25 cellular contexts compared by ENCODE assay signal in genomic region chr7:1703475-1704325, GRCh38. TPM values are rescaled to one million over a fixed set of nuclear protein-coding genes. Genes with fewer than 3 reads are reported as not detected.
DNase-seq lines count a peak whose midpoint lies in the region; ATAC-seq, FAIRE-seq and TF ChIP-seq lines count a peak whose summit lies in the region.
"Had no signal": no experiment of that assay in that cellular context is flagged by ENCODE, and none has a peak within 500 bp of the region (broad histone marks: within the 10 kb centered on the region; RNA-seq: fewer than 3 reads in every experiment).

No MANE protein-coding gene starts in this region.

- peak; percentile 32 for DNase-seq in SK-N-SH
- peak; percentile 52 for DNase-seq in H9
- peak in 1 of 2 experiments; percentile 44 for DNase-seq in H1 (ENCODE audit: low read depth in 1 of 2, low spot score in 2 of 2)
- DNase-seq in spleen: peak; percentile 39
- DNase-seq in LoVo (ENCODE audit: low spot score): no peak
- no peak for DNase-seq in glutamatergic neuron
- DNase-seq in activated CD4-positive, alpha-beta T cell treated with anti-CD3 and anti-CD28 coated beads for 48 hours: no peak
- DNase-seq: activated CD4-positive, alpha-beta T cell treated with anti-CD3 and anti-CD28 coated beads, Interleukin-2, amount 10 ng/mL, durations not matched to agents 7 days and 5 days; activated naive CD4-positive, alpha-beta T cell treated with anti-CD3 and anti-CD28 coated beads for 36 hours; AML-193; cerebellar nuclear complex; effector CD8-positive, alpha-beta T cell; midbrain; NCI-H2107; NCI-H510A; nephron progenitor cell; Right ventricle myocardium superior; stimulated activated CD4-positive, alpha-beta T cell treated with anti-CD3 and anti-CD28 coated beads, Interleukin-2, amount 100 ng/mL, for 24 hours; stimulated activated naive CD4-positive, alpha-beta T cell; thyroid gland had no signal

- H3K27ac Mint-ChIP-seq in H9: no peak overlapping the region
- no peak overlapping the region for H3K27ac Mint-ChIP-seq in glutamatergic neuron (ENCODE audit: unreplicated experiment)
- H3K27ac Mint-ChIP-seq: activated CD4-positive, alpha-beta T cell treated with anti-CD3 and anti-CD28 coated beads, Interleukin-2, amount 10 ng/mL, durations not matched to agents 7 days and 5 days; activated naive CD4-positive, alpha-beta T cell treated with anti-CD3 and anti-CD28 coated beads for 36 hours; nephron progenitor cell; progenitor cell of endocrine pancreas had no signal

- H3K9me3 Mint-ChIP-seq in H9: peaks cover 18 to 21% of the 10 kb centered on the region in 2 experiments
- H3K9me3 Mint-ChIP-seq in glutamatergic neuron (ENCODE audit: unreplicated experiment): peaks cover 9% of the 10 kb centered on the region

- H2BK12ac ChIP-seq in H9 (ENCODE audit: insufficient read length, low read depth, low read length) (no peak overlapping the region), H1 (ENCODE audit: low read depth, low read length) (0 out of 2 replicates have a peak overlapping the region, but pooled peaks have one; percentile 30)

- FAIRE-seq in H1 (lab: Jason Lieb, UNC): no peak

- H3K27ac ChIP-seq in SK-N-SH (ENCODE audit: low read depth in 2 of 2, low read length in 1 of 2): no peak overlapping the region
- no peak overlapping the region for H3K27ac ChIP-seq in H9 (ENCODE audit: insufficient read length, low read depth, low read length)
- H3K27ac ChIP-seq in H1 (ENCODE audit: low read depth, low read length): no peak overlapping the region
- H3K27ac ChIP-seq in spleen: no peak overlapping the region
- H3K27ac ChIP-seq: 22Rv1, esophagus muscularis mucosa, thyroid gland had no signal

- no peaks in the 10 kb centered on the region; the same call in 1 of the 2 replicates for H3K9me3 ChIP-seq in SK-N-SH
- no peaks in the 10 kb centered on the region for H3K9me3 ChIP-seq in H9 (ENCODE audit: control insufficient read depth, low read depth, low read length)
- peaks cover 5 to 8% of the 10 kb centered on the region in 2 experiments for H3K9me3 ChIP-seq in H1 (ENCODE audit: insufficient read depth in 2 of 2, low read depth in 1 of 2, low read length in 1 of 2)
- H3K9me3 ChIP-seq in spleen: peaks cover 0 to 24% (median 18%) of the 10 kb centered on the region in 8 donors
- H3K9me3 ChIP-seq: thyroid gland had no signal

- H3K79me2 ChIP-seq in SK-N-SH (ENCODE audit: insufficient read depth) (no peaks in the 10 kb centered on the region), H9 (ENCODE audit: insufficient read depth, low read length) (no peaks in the 10 kb centered on the region), H1 (ENCODE audit: control insufficient read depth in 1 of 2, insufficient read depth in 2 of 2, low read length in 2 of 2) (no peaks in the 10 kb centered on the region)

- no peaks in the 10 kb centered on the region for H3F3A ChIP-seq in SK-N-SH (replicated peaks; ENCODE audit: insufficient read depth)

- no peak overlapping the region for H3K9ac ChIP-seq in SK-N-SH
- no peak overlapping the region for H3K9ac ChIP-seq in H9 (ENCODE audit: extremely low read depth, insufficient read length, low read length)
- H3K9ac ChIP-seq in H1 (replicated peaks in 1 of 4; ENCODE audit: extremely low read depth in 1 of 4, low read depth in 3 of 4, low read length in 3 of 4): no peak overlapping the region; a peak in 1 of 7 replicates

- H3K4me1 ChIP-seq in SK-N-SH (ENCODE audit: control insufficient read depth in 1 of 2, insufficient read depth in 2 of 2, low read depth in 1 of 2, low read length in 1 of 2): peaks cover 0 to 16% of the 10 kb centered on the region in 2 experiments; a peak in 1 of 4 replicates
- no peaks in the 10 kb centered on the region for H3K4me1 ChIP-seq in H9 (ENCODE audit: insufficient read depth, low read length)
- peaks cover 5 to 26% (median 16%) of the 10 kb centered on the region in 4 experiments for H3K4me1 ChIP-seq in H1 (replicated peaks in 1 of 4; ENCODE audit: control insufficient read depth in 3 of 4, insufficient read depth in 4 of 4, low read length in 3 of 4)
- no peaks in the 10 kb centered on the region for H3K4me1 ChIP-seq in spleen
- H3K4me1 ChIP-seq: esophagus muscularis mucosa, thyroid gland had no signal

- POLR2A ChIA-PET in SK-N-SH (lab: Yijun Ruan, JAX): no interaction called here
- POLR2A ChIA-PET in H1 (lab: Charles Lee; ENCODE audit: partially characterized antibody): no interaction called here

- H3K79me1 ChIP-seq in H9 (ENCODE audit: insufficient read depth, low read depth, low read length, poor library complexity, severe bottlenecking) (no peaks in the 10 kb centered on the region), H1 (ENCODE audit: low read depth, low read length) (no peaks in the 10 kb centered on the region)

- CTCF ChIA-PET in SK-N-SH (lab: Yijun Ruan, JAX): interaction anchor here (0.6 to 2.0 kb wide), 3 partner anchors 11 to 109 kb away, joined by 3 to 11 read pairs (median 3); no protein-coding TSS in a partner anchor
- CTCF ChIA-PET in H1 (lab: Charles Lee; ENCODE audit: partially characterized antibody): interaction anchor here (1.0 to 1.7 kb wide), 3 partner anchors 9 to 54 kb away, joined by 4 to 6 read pairs (median 5); no protein-coding TSS in a partner anchor

- no peak overlapping the region for H2AFZ ChIP-seq in SK-N-SH (ENCODE audit: low read depth)
- no peak overlapping the region for H2AFZ ChIP-seq in H9 (ENCODE audit: low read length)
- H2AFZ ChIP-seq in H1 (ENCODE audit: low read length): no peak overlapping the region

- TF ChIP-seq RAD21 in SK-N-SH (IDR thresholded peaks at IDR 0.05; ENCODE audit: low read length) (no peak), H1 (IDR thresholded peaks at IDR 0.05 in 1 of 2, conservative IDR thresholded peaks at IDR 0.05 in 1 of 2; ENCODE audit: low read depth in 2 of 2, low read length in 2 of 2) (no peak)

- H2BK15ac ChIP-seq in H9 (ENCODE audit: low read depth, low read length) (no peak overlapping the region), H1 (ENCODE audit: low read length) (peak overlapping the region; percentile 99)

- 70% methylated on average over 20 of the region's 20 CpGs for WGBS in SK-N-SH (ENCODE audit: low lambda C conversion rate)
- WGBS in H9 (ENCODE audit: extremely low coverage, insufficient read length, low lambda C conversion rate): no CpG with 5 or more reads among the region's 20 CpGs
- WGBS in H1 (ENCODE audit: extremely low coverage in 1 of 2, insufficient coverage in 1 of 2, insufficient read length in 1 of 2, insufficient replicate concordance in 2 of 2, low coverage in 1 of 2, low lambda C conversion rate in 2 of 2, missing lambda C conversion rate in 1 of 2), 2 experiments: 60% methylated on average over 20 of the region's 20 CpGs; no CpG with 5 or more reads in 1 of the 2 experiments
- 71 to 74% (median 72%) methylated on average over 18 to 20 of the region's 20 CpGs for WGBS in spleen, 5 donors

- H3T11ph ChIP-seq in H9 (ENCODE audit: low read length): no peak overlapping the region

- no peaks in the 10 kb centered on the region for H3K23me2 ChIP-seq in H9 (ENCODE audit: insufficient read length, low read depth, low read length, poor library complexity, severe bottlenecking)
- H3K23me2 ChIP-seq in H1 (ENCODE audit: low read depth, low read length): no peaks in the 10 kb centered on the region; the same call in 1 of the 2 replicates

- H3K36me3 ChIP-seq in SK-N-SH (replicated peaks in 1 of 2; ENCODE audit: control insufficient read depth in 1 of 2, insufficient read depth in 2 of 2, low read length in 1 of 2) (no peaks in the 10 kb centered on the region), H1 (ENCODE audit: control insufficient read depth in 2 of 4, insufficient read depth in 4 of 4, low read length in 3 of 4) (no peaks in the 10 kb centered on the region; a peak in 1 of 8 replicates), spleen (no peaks in the 10 kb centered on the region)
- H3K36me3 ChIP-seq: thyroid gland had no signal

- TF ChIP-seq EP300 in SK-N-SH (IDR thresholded peaks at IDR 0.05; ENCODE audit: borderline replicate concordance in 1 of 2, low read depth in 1 of 2, low read length in 1 of 2) (no peak), H1 (IDR thresholded peaks at IDR 0.05; ENCODE audit: borderline replicate concordance in 1 of 2, low read depth in 2 of 2, low read length in 2 of 2) (no peak)

- H3K23ac ChIP-seq in H9 (ENCODE audit: insufficient read length, low read depth, low read length) (no peak overlapping the region), H1 (ENCODE audit: insufficient read length) (no peak overlapping the region)

- no peak overlapping the region for H3K4me2 ChIP-seq in SK-N-SH
- H3K4me2 ChIP-seq in H9 (ENCODE audit: insufficient read depth, insufficient read length, low read length): no peak overlapping the region
- H3K4me2 ChIP-seq in H1 (ENCODE audit: insufficient read depth in 1 of 2, low read depth in 2 of 2, low read length in 2 of 2): peak overlapping the region in 1 of 2 experiments; percentile 31; a peak in 1 of 4 replicates

- H2BK5ac ChIP-seq in H9 (ENCODE audit: insufficient read length, low read length) (no peak overlapping the region), H1 (ENCODE audit: low read depth, low read length) (0 out of 2 replicates have a peak overlapping the region, but pooled peaks have one; percentile 66)

- H3K27me3 Mint-ChIP-seq in H9 (ENCODE audit: low read depth) (peaks cover 52% of the 10 kb centered on the region), glutamatergic neuron (ENCODE audit: unreplicated experiment) (peaks cover 8% of the 10 kb centered on the region)

- H3K4me3 ChIP-seq in SK-N-SH (ENCODE audit: low read depth in 2 of 2, low read length in 1 of 2) (no peak overlapping the region), H1 (ENCODE audit: extremely low read depth in 1 of 4, insufficient read depth in 2 of 4, low read depth in 3 of 4, low read length in 4 of 4) (no peak overlapping the region), spleen (no peak overlapping the region)
- H3K4me3 ChIP-seq: esophagus muscularis mucosa, thyroid gland had no signal

- H2BK20ac ChIP-seq in H9 (ENCODE audit: low read depth, low read length, poor library complexity, severe bottlenecking) (no peak overlapping the region), H1 (ENCODE audit: low read length) (peak overlapping the region; percentile 97; the same call in 1 of the 2 replicates)

- H2BK120ac ChIP-seq in H9 (ENCODE audit: low read depth, low read length, poor library complexity, severe bottlenecking) (no peak overlapping the region), H1 (replicated peaks; ENCODE audit: low read depth, low read length) (no peak overlapping the region)

- no peak overlapping the region for H4K5ac ChIP-seq in H9 (ENCODE audit: insufficient read length, low read depth, low read length)
- H4K5ac ChIP-seq in H1 (ENCODE audit: insufficient read length, low read depth, low read length): no peak overlapping the region

- no peak for ATAC-seq in SK-N-SH treated with all-trans-retinoic acid at 6 μM for 48 hours
- ATAC-seq: left colon had no signal

- H3K27me3 ChIP-seq in SK-N-SH (ENCODE audit: insufficient read depth) (no peaks in the 10 kb centered on the region), H9 (ENCODE audit: insufficient read depth, low read length) (0 out of 2 replicates have a peak, but pooled peaks cover 3% of the 10 kb centered on the region), H1 (replicated peaks in 1 of 4; ENCODE audit: control insufficient read depth in 3 of 4, extremely low read depth in 1 of 4, insufficient read depth in 3 of 4, low read length in 3 of 4) (peaks cover 0 to 8% (median 7%) of the 10 kb centered on the region in 4 experiments; a peak in 4 of 7 replicates), spleen (replicated peaks in 1 of 7) (peaks cover 0 to 14% (median 0%) of the 10 kb centered on the region in 7 donors)
- H3K27me3 ChIP-seq: thyroid gland had no signal

- H4K8ac ChIP-seq in H9 (replicated peaks; ENCODE audit: insufficient read length, low read depth, low read length) (no peak overlapping the region), H1 (ENCODE audit: extremely low read depth, insufficient read depth, low read length) (no peak overlapping the region)

- H3K4me3 Mint-ChIP-seq in H9: no peak overlapping the region
- no peak overlapping the region for H3K4me3 Mint-ChIP-seq in glutamatergic neuron (ENCODE audit: unreplicated experiment)
- H3K4me3 Mint-ChIP-seq: activated CD4-positive, alpha-beta T cell treated with anti-CD3 and anti-CD28 coated beads, Interleukin-2, amount 10 ng/mL, durations not matched to agents 7 days and 5 days; activated naive CD4-positive, alpha-beta T cell treated with anti-CD3 and anti-CD28 coated beads for 36 hours; nephron progenitor cell had no signal

- H4K91ac ChIP-seq in H9 (ENCODE audit: insufficient read length, low read depth, low read length): no peak overlapping the region
- H4K91ac ChIP-seq in H1 (replicated peaks; ENCODE audit: insufficient read length, low read length): peak overlapping the region; percentile 11

- no peak for TF ChIP-seq POLR2A in H1 (IDR thresholded peaks at IDR 0.05; ENCODE audit: control extremely low read depth in 1 of 2, low read depth in 2 of 2, low read length in 2 of 2)
- TF ChIP-seq POLR2A in spleen (IDR thresholded peaks at IDR 0.05): no peak

- intact Hi-C loops in spleen (cut with DNase I; ENCODE audit: low total_unique reads): no loop called here

- no peak overlapping the region for H3K4ac ChIP-seq in H9 (ENCODE audit: low read depth, low read length)
- no peak overlapping the region for H3K4ac ChIP-seq in H1 (replicated peaks; ENCODE audit: insufficient read length, low read depth, low read length)

- H3K9me2 ChIP-seq in SK-N-SH: no peaks in the 10 kb centered on the region

- no peak overlapping the region; the same call in 1 of the 2 replicates for H3K14ac ChIP-seq in H9 (ENCODE audit: insufficient read depth, low read length)
- no peak overlapping the region for H3K14ac ChIP-seq in H1 (ENCODE audit: insufficient read length)

- H3K4me1 Mint-ChIP-seq in H9: peaks cover 26 to 36% of the 10 kb centered on the region in 2 experiments
- H3K4me1 Mint-ChIP-seq in glutamatergic neuron (ENCODE audit: low read depth, unreplicated experiment): peaks cover 4% of the 10 kb centered on the region
- H3K4me1 Mint-ChIP-seq: activated CD4-positive, alpha-beta T cell treated with anti-CD3 and anti-CD28 coated beads, Interleukin-2, amount 10 ng/mL, durations not matched to agents 7 days and 5 days had no signal

- no peak overlapping the region for H3K18ac ChIP-seq in H9 (ENCODE audit: insufficient read length, low read depth, low read length)
- no peak overlapping the region for H3K18ac ChIP-seq in H1 (ENCODE audit: extremely low read depth, low read length)

- no peak overlapping the region for H2AK5ac ChIP-seq in H9 (ENCODE audit: insufficient read length, low read length)
- peak overlapping the region; percentile 94; the same call in 1 of the 2 replicates for H2AK5ac ChIP-seq in H1 (ENCODE audit: low read depth, low read length)

- peaks cover 3 to 19% (median 7%) of the 10 kb centered on the region in 3 experiments; a peak in 5 of 7 replicates for H3K36me3 Mint-ChIP-seq in H9 (ENCODE audit: insufficient read depth in 1 of 3, low read depth in 3 of 3)
- H3K36me3 Mint-ChIP-seq in glutamatergic neuron (ENCODE audit: unreplicated experiment): peaks cover 36% of the 10 kb centered on the region

- no peaks in the 10 kb centered on the region for H4K20me1 ChIP-seq in SK-N-SH (ENCODE audit: insufficient read depth)
- H4K20me1 ChIP-seq in H9 (ENCODE audit: control insufficient read depth, insufficient read depth, insufficient read length): peaks cover 3% of the 10 kb centered on the region
- peaks cover 0 to 1% of the 10 kb centered on the region in 2 experiments for H4K20me1 ChIP-seq in H1 (replicated peaks in 1 of 2; ENCODE audit: control insufficient read depth in 1 of 2, insufficient read depth in 2 of 2, low read length in 2 of 2)

- no peak for TF ChIP-seq CTCF in SK-N-SH (IDR thresholded peaks at IDR 0.05)
- no peak for TF ChIP-seq CTCF in H9 (conservative IDR thresholded peaks at IDR 0.05)
- no peak for TF ChIP-seq CTCF in H1 (IDR thresholded peaks at IDR 0.05; ENCODE audit: control extremely low read depth in 1 of 3, insufficient read depth in 1 of 3, low read depth in 1 of 3, low read length in 3 of 3)
- no peak for TF ChIP-seq CTCF in spleen (IDR thresholded peaks at IDR 0.05 in 8 of 11, conservative IDR thresholded peaks at IDR 0.05 in 3 of 11)
- no peak for TF ChIP-seq CTCF in glutamatergic neuron (IDR thresholded peaks at IDR 0.05; ENCODE audit: partially characterized antibody, unreplicated experiment)

- H3K56ac ChIP-seq in H9 (ENCODE audit: insufficient read length, low read depth, low read length) (no peak overlapping the region), H1 (replicated peaks; ENCODE audit: insufficient read length, low read depth, low read length) (no peak overlapping the region)

RNA-seq across cellular contexts. Expression of gene ELFN1, which starts 33.6 kb away (rescaled TPM):
- polyA plus RNA-seq in SK-N-SH (2012; rRNA removed) (0.05 and 0.06 TPM in 2 replicates), H1 (2011; rRNA removed) (4.5 and 4.8 TPM in 2 replicates), spleen (under 1 TPM; 0.22 to 0.70 (median 0.41) TPM)
- polyA plus RNA-seq in SK-N-SH (2012; cell fraction: cytosol; rRNA removed): 0.01 and 0.03 TPM in 2 replicates
- polyA plus RNA-seq in SK-N-SH (2012; cell fraction: nucleus; rRNA removed): 0.01 and 0.05 TPM in 2 replicates
- total RNA-seq in H9 (2021) (3.7 and 4.0 TPM in 2 replicates), spleen (1 to 10 TPM; 2.3 to 3.9 (median 2.8) TPM), glutamatergic neuron (ENCODE audit: unreplicated experiment) (40.0 TPM)
- 2.0 and 2.1 TPM in 2 replicates for total RNA-seq in H1 (2021; fragmentation: NEBNext Ultra II Directional; extraction: Animal tissue kit (Norgen Biotek cat#: 25700))
- 3.6 TPM for polyA plus RNA-seq in H1 (2011; cell fraction: cytosol; rRNA removed)
- polyA plus RNA-seq in H1 (2011; cell fraction: nucleus; rRNA removed): 2.8 TPM
- 1.5 to 4.4 TPM (median 3.3 TPM) in 4 replicates for polyA plus RNA-seq in H1 (2012, experiment 1 of 2)
- polyA plus RNA-seq in H1 (2012, experiment 2 of 2): 2.0 TPM
- 3.3 TPM for polyA plus RNA-seq in H1 (2013, experiment 1 of 2)
- 3.5 TPM for polyA plus RNA-seq in H1 (2013, experiment 2 of 2)
- 1.8 and 2.7 TPM in 2 replicates for polyA minus RNA-seq in H1 (2011; rRNA and poly(A)+ RNA removed)
- polyA minus RNA-seq in H1 (2011; cell fraction: cytosol; rRNA and poly(A)+ RNA removed): 3.5 TPM
- polyA minus RNA-seq in H1 (2011; cell fraction: nucleus; rRNA and poly(A)+ RNA removed): 1.5 TPM
- total RNA-seq: activated naive CD4-positive, alpha-beta T cell treated with anti-CD3 and anti-CD28 coated beads for 36 hours had no signal

Comparison
In these comparisons a context has a peak if more than half of its experiments do, and no peak if none do; other contexts are left out.
1. DNase-seq: peak in SK-N-SH (single experiment), H9 (single experiment) and spleen (single experiment); none in LoVo (single experiment), glutamatergic neuron (single experiment) and activated CD4-positive, alpha-beta T cell treated with anti-CD3 and anti-CD28 coated beads for 48 hours (single experiment).